Comparison of ENCODE assay signal across 2 cellular contexts in genomic region chr7:127635659-127636285, GRCh38.
TF ChIP-seq lines count a peak whose summit lies in the region.

No MANE protein-coding gene starts in this region.

TF ChIP-seq in IMR-90, 13 proteins besides CTCF, POLR2A, EP300 and RAD21:
- TF ChIP-seq FOS (IDR thresholded peaks at IDR 0.05; ENCODE audit: low read depth, low read length) (no peak), MXI1 (IDR thresholded peaks at IDR 0.05; ENCODE audit: borderline replicate concordance, low read depth, low read length) (no peak), RFX5 (IDR thresholded peaks at IDR 0.05; ENCODE audit: low read depth, low read length) (no peak), CHD1 (IDR thresholded peaks at IDR 0.05; ENCODE audit: low read depth, low read length) (no peak), USF2 (IDR thresholded peaks at IDR 0.05; ENCODE audit: low read depth, low read length) (no peak), SMC3 (IDR thresholded peaks at IDR 0.05; ENCODE audit: low read depth, low read length) (no peak)
TF ChIP-seq in IMR-90: peak in this region for 0.

TF ChIP-seq in K562, 482 proteins besides CTCF, POLR2A, EP300 and RAD21:
- TF ChIP-seq SREBF2 (CRISPR knock-in tag; IDR thresholded peaks at IDR 0.05), result no peak
- TF ChIP-seq CEBPZ (IDR thresholded peaks at IDR 0.05; ENCODE audit: borderline replicate concordance, low read depth, low read length), result no peak
- TF ChIP-seq PKNOX1 (IDR thresholded peaks at IDR 0.05), result peak; percentile 91
- TF ChIP-seq, protein P1, sequence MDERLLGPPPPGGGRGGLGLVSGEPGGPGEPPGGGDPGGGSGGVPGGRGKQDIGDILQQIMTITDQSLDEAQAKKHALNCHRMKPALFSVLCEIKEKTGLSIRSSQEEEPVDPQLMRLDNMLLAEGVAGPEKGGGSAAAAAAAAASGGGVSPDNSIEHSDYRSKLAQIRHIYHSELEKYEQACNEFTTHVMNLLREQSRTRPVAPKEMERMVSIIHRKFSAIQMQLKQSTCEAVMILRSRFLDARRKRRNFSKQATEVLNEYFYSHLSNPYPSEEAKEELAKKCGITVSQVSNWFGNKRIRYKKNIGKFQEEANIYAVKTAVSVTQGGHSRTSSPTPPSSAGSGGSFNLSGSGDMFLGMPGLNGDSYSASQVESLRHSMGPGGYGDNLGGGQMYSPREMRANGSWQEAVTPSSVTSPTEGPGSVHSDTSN (CRISPR knock-in tag; IDR thresholded peaks at IDR 0.05; ENCODE audit: low read depth), result peak; percentile 23; the same call in 1 of the 2 replicates
- TF ChIP-seq, protein P1 (tag; conservative IDR thresholded peaks at IDR 0.05; ENCODE audit: low read depth), result peak; percentile 91
- no peak for TF ChIP-seq TEAD2 (tag; IDR thresholded peaks at IDR 0.05)
- peak; percentile 90 for TF ChIP-seq MEIS2 (IDR thresholded peaks at IDR 0.05; ENCODE audit: partially characterized antibody)
- no peak for TF ChIP-seq HMG20B (CRISPR knock-in tag; IDR thresholded peaks at IDR 0.05)
